1 cellular context compared by ENCODE assay signal in genomic region chr5:171365351-171365750, GRCh38.
TF ChIP-seq lines count a peak whose summit lies in the region.

No MANE protein-coding gene starts in this region.

TF ChIP-seq in GM23338, 12 proteins besides CTCF, POLR2A, EP300 and RAD21 (continued from another document):
- TF ChIP-seq ZNF462 (CRISPR knock-in tag; IDR thresholded peaks at IDR 0.05) (no peak), STAT1 (IDR thresholded peaks at IDR 0.05; ENCODE audit: unreplicated experiment) (no peak), NANOG (IDR thresholded peaks at IDR 0.05; ENCODE audit: borderline replicate concordance) (no peak)
